ENCODE assay signal across 24 cellular contexts in the genomic region with DNA sequence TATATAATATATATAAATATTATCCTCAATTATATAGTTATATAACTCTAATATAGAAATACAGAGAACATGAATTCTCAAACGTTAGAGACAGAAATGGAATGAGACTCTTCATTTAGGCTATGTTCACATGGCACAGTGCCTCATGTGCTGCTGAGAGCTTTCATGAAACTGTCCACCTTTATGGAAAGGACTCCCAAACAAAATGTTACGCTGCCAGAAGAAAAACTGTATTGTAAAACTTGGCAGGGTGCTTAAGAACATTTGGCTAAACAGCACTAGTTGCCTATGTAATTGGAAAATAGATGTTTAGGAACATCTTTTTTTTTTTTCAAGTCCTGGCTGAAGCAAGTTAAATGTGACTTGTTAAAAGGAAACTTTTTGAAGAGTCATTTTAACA.
"Had no signal": no experiment of that assay in that cellular context is flagged by ENCODE, and none has a peak within 500 bp of the region (broad histone marks: within the 10 kb centered on the region; RNA-seq: fewer than 3 reads in every experiment).

No MANE protein-coding gene starts in this region.

- H3K27me3 Mint-ChIP-seq: effector memory CD8-positive, alpha-beta T cell; memory B cell; stimulated activated memory B cell treated with anti-CD40 and anti-IgM and Interleukin-4, amounts not matched to agents 10 μg/mL and 1 μg/mL and 100 μg/mL, for 72 hours; type B pancreatic cell had no signal

- H3K4me1 ChIP-seq: esophagus squamous epithelium, spleen, testis had no signal

- H3K4me3 Mint-ChIP-seq: effector memory CD8-positive, alpha-beta T cell; immature natural killer cell; memory B cell; natural killer cell; stimulated activated memory B cell treated with anti-CD40 and anti-IgM and Interleukin-4, amounts not matched to agents 10 μg/mL and 1 μg/mL and 100 μg/mL, for 72 hours; type B pancreatic cell had no signal

- H3K4me3 ChIP-seq: coronary artery, esophagus squamous epithelium, lung, ovary, psoas muscle, skin epidermis, spleen, testis, tibial artery had no signal

- H3K27me3 ChIP-seq: esophagus squamous epithelium, ovary, spleen, testis, tibial artery had no signal

- H3K36me3 Mint-ChIP-seq: immature natural killer cell; memory B cell; natural killer cell; stimulated activated memory B cell treated with anti-CD40 and anti-IgM and Interleukin-4, amounts not matched to agents 10 μg/mL and 1 μg/mL and 100 μg/mL, for 72 hours; type B pancreatic cell had no signal

- H3K36me3 ChIP-seq: esophagus squamous epithelium, ovary, spleen, tibial artery had no signal

- H3K4me1 Mint-ChIP-seq: immature natural killer cell; memory B cell; natural killer cell; stimulated activated memory B cell treated with anti-CD40 and anti-IgM and Interleukin-4, amounts not matched to agents 10 μg/mL and 1 μg/mL and 100 μg/mL, for 72 hours had no signal

- H3K9me3 ChIP-seq: esophagus squamous epithelium, ovary, psoas muscle, spleen, testis, tibial artery had no signal

- H3K27ac ChIP-seq: coronary artery, esophagus squamous epithelium, ovary, psoas muscle, skin epidermis, spleen, testis, tibial artery had no signal

- H3K27ac Mint-ChIP-seq: effector memory CD8-positive, alpha-beta T cell; immature natural killer cell; memory B cell; natural killer cell; stimulated activated memory B cell treated with anti-CD40 and anti-IgM and Interleukin-4, amounts not matched to agents 10 μg/mL and 1 μg/mL and 100 μg/mL, for 72 hours; type B pancreatic cell had no signal

- H3K9me3 Mint-ChIP-seq: type B pancreatic cell had no signal

- ATAC-seq: effector memory CD8-positive, alpha-beta T cell; natural killer cell; psoas muscle; right cardiac atrium; stimulated activated memory B cell treated with anti-CD40 and anti-IgM and Interleukin-4, amounts not matched to agents 10 μg/mL and 1 μg/mL and 100 μg/mL, for 72 hours; stimulated activated naive CD8-positive, alpha-beta T cell treated with anti-CD3 and anti-CD28 coated beads, Interleukin-15, Interleukin-2, amounts not matched to agents 100 U/mL and 50 U/mL, for 24 hours had no signal

- DNase-seq: dermis blood vessel endothelial cell; effector memory CD8-positive, alpha-beta T cell; erythroblast; esophagus squamous epithelium; hypothalamus; immature natural killer cell; islet precursor cell; natural killer cell; occipital lobe; ovary; posterior cingulate gyrus; psoas muscle; right cardiac atrium; spleen; stimulated activated CD4-positive, alpha-beta T cell treated with anti-CD3 and anti-CD28 coated beads, Interleukin-4, amount 100 ng/mL, for 4 hours; stimulated activated naive CD8-positive, alpha-beta T cell treated with anti-CD3 and anti-CD28 coated beads, Interleukin-15, Interleukin-2, amounts not matched to agents 100 U/mL and 50 U/mL, for 24 hours; testis; tibial artery had no signal
